ENCODE assay signal across 24 cellular contexts in the genomic region with DNA sequence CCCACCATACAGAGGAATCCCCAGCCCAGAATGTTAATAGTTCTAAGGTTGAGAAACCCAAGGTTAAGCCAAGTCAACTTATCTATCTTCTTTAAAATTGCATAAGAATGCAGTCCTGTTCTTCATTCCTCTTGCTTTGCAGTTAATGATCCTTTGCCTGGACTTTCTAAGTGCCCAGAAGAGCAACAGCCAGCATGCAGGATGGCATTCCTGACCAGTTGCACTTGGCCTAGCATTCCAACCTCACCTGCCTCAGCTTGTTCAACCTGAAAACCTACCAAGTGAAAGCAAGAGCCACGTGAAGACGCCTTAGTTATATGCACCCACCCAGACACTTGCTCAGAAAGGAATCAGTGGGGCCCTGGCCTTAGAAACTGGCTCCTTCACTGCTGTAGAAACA. TPM values are rescaled to one million over a fixed set of nuclear protein-coding genes. Genes with fewer than 3 reads are reported as not detected.
DNase-seq lines count a peak whose midpoint lies in the region; ATAC-seq and TF ChIP-seq lines count a peak whose summit lies in the region.
"Had no signal": no experiment of that assay in that cellular context is flagged by ENCODE, and none has a peak within 500 bp of the region (broad histone marks: within the 10 kb centered on the region; RNA-seq: fewer than 3 reads in every experiment).

No MANE protein-coding gene starts in this region.

- ATAC-seq in lower lobe of right lung, result peak; percentile 50 to 75
- ATAC-seq in naive thymus-derived CD8-positive, alpha-beta T cell, result no peak
- ATAC-seq in stimulated activated naive CD8-positive, alpha-beta T cell treated with anti-CD3 and anti-CD28 coated beads, Interleukin-15, amount 100 ng/mL, for 72 hours, result no peak
- ATAC-seq: body of pancreas; natural killer cell treated with Interleukin-12 subunit alpha and Interleukin-12 subunit beta and Interleukin-15 and Interleukin-18, amount 100 ng/mL, for 72 hours; T-cell had no signal

- no peaks in the 10 kb centered on the region for H3K36me3 ChIP-seq in lower lobe of right lung
- H3K36me3 ChIP-seq: pancreas had no signal

- no peaks in the 10 kb centered on the region for H3K36me3 Mint-ChIP-seq in immature natural killer cell
- H3K36me3 Mint-ChIP-seq in naive thymus-derived CD8-positive, alpha-beta T cell, result no peaks in the 10 kb centered on the region
- H3K36me3 Mint-ChIP-seq: natural killer cell treated with Interleukin-12 subunit alpha and Interleukin-12 subunit beta and Interleukin-15 and Interleukin-18, amount 100 ng/mL, for 72 hours; T-cell had no signal

- H3K4me3 ChIP-seq in epithelial cell of esophagus (ENCODE audit: low read length) (no peak overlapping the region), lower lobe of right lung (no peak overlapping the region), skin epidermis (no peak overlapping the region)
- H3K4me3 ChIP-seq: body of pancreas, coronary artery, pancreas had no signal

- peaks cover 33% of the 10 kb centered on the region for H3K4me1 ChIP-seq in lower lobe of right lung

- no peaks in the 10 kb centered on the region for H3K9me3 Mint-ChIP-seq in immature natural killer cell
- H3K9me3 Mint-ChIP-seq in naive thymus-derived CD8-positive, alpha-beta T cell, result no peaks in the 10 kb centered on the region
- no peaks in the 10 kb centered on the region for H3K9me3 Mint-ChIP-seq in stimulated activated naive CD8-positive, alpha-beta T cell treated with anti-CD3 and anti-CD28 coated beads, Interleukin-15, amount 100 ng/mL, for 72 hours
- H3K9me3 Mint-ChIP-seq: endodermal cell; natural killer cell treated with Interleukin-12 subunit alpha and Interleukin-12 subunit beta and Interleukin-15 and Interleukin-18, amount 100 ng/mL, for 72 hours; T-cell had no signal

- H3K27me3 ChIP-seq in lower lobe of right lung (ENCODE audit: low read depth), result no peaks in the 10 kb centered on the region
- H3K27me3 ChIP-seq: body of pancreas, pancreas had no signal

- no peak overlapping the region for H3K27ac Mint-ChIP-seq in immature natural killer cell
- no peak overlapping the region for H3K27ac Mint-ChIP-seq in naive thymus-derived CD8-positive, alpha-beta T cell
- H3K27ac Mint-ChIP-seq in stimulated activated naive CD8-positive, alpha-beta T cell treated with anti-CD3 and anti-CD28 coated beads, Interleukin-15, amount 100 ng/mL, for 72 hours, result no peak overlapping the region
- H3K27ac Mint-ChIP-seq: endodermal cell; natural killer cell treated with Interleukin-12 subunit alpha and Interleukin-12 subunit beta and Interleukin-15 and Interleukin-18, amount 100 ng/mL, for 72 hours; T-cell had no signal

- DNase-seq in ELF-1 (ENCODE audit: low read depth, low spot score), result peak; percentile 30
- DNase-seq in epithelial cell of esophagus (ENCODE audit: low read depth), result peak; percentile 91
- DNase-seq in lower lobe of right lung, result no peak
- DNase-seq in immature natural killer cell, result no peak
- no peak for DNase-seq in superior temporal gyrus (ENCODE audit: extremely low spot score)
- DNase-seq in naive thymus-derived CD8-positive, alpha-beta T cell, result no peak
- no peak for DNase-seq in stimulated activated naive CD8-positive, alpha-beta T cell treated with anti-CD3 and anti-CD28 coated beads, Interleukin-15, amount 100 ng/mL, for 72 hours
- DNase-seq: activated CD4-positive, alpha-beta T cell treated with anti-CD3 and anti-CD28 coated beads for 48 hours; endodermal cell; hypothalamus; kidney; mesenchymal stem cell; NCI-H1436; NCI-H69; small intestine; stimulated activated CD4-positive, alpha-beta T cell treated with anti-CD3 and anti-CD28 coated beads, Interleukin-2, amount 100 ng/mL, for 48 hours; stimulated activated naive CD4-positive, alpha-beta T cell treated with Interleukin-2 at 50 U/mL for 16 hours; T-cell had no signal

- H3K4me1 Mint-ChIP-seq in immature natural killer cell, result no peaks in the 10 kb centered on the region
- H3K4me1 Mint-ChIP-seq in naive thymus-derived CD8-positive, alpha-beta T cell, result no peaks in the 10 kb centered on the region
- H3K4me1 Mint-ChIP-seq in stimulated activated naive CD8-positive, alpha-beta T cell treated with anti-CD3 and anti-CD28 coated beads, Interleukin-15, amount 100 ng/mL, for 72 hours, result no peaks in the 10 kb centered on the region
- H3K4me1 Mint-ChIP-seq: endodermal cell, T-cell had no signal

- POLR2A ChIA-PET in naive thymus-derived CD8-positive, alpha-beta T cell (lab: Charles Lee), result no interaction called here

- no peaks in the 10 kb centered on the region for H3K9me3 ChIP-seq in lower lobe of right lung
- H3K9me3 ChIP-seq: body of pancreas, pancreas had no signal

- TF ChIP-seq CTCF in epithelial cell of esophagus (IDR thresholded peaks at IDR 0.05; ENCODE audit: insufficient read depth, low read depth, low read length, missing control alignments) (no peak), lower lobe of right lung (IDR thresholded peaks at IDR 0.05) (no peak)

- no peak overlapping the region for H3K4me3 Mint-ChIP-seq in immature natural killer cell
- H3K4me3 Mint-ChIP-seq in naive thymus-derived CD8-positive, alpha-beta T cell, result no peak overlapping the region
- H3K4me3 Mint-ChIP-seq in stimulated activated naive CD8-positive, alpha-beta T cell treated with anti-CD3 and anti-CD28 coated beads, Interleukin-15, amount 100 ng/mL, for 72 hours, result no peak overlapping the region
- H3K4me3 Mint-ChIP-seq: endodermal cell; natural killer cell treated with Interleukin-12 subunit alpha and Interleukin-12 subunit beta and Interleukin-15 and Interleukin-18, amount 100 ng/mL, for 72 hours; T-cell had no signal

- peak overlapping the region; percentile 32 for H3K27ac ChIP-seq in lower lobe of right lung
- H3K27ac ChIP-seq in skin epidermis, result peak overlapping the region in 13 of 21 experiments; percentile 17 to 80 (median 61)
- H3K27ac ChIP-seq: body of pancreas, HL-60, pancreas had no signal

- H3K27me3 Mint-ChIP-seq in immature natural killer cell (ENCODE audit: low read depth in 3 of 3), result peaks cover 0 to 8% (median 6%) of the 10 kb centered on the region in 3 donors
- peaks cover 1 to 9% (median 4%) of the 10 kb centered on the region in 5 donors for H3K27me3 Mint-ChIP-seq in naive thymus-derived CD8-positive, alpha-beta T cell
- peaks cover 15% of the 10 kb centered on the region for H3K27me3 Mint-ChIP-seq in stimulated activated naive CD8-positive, alpha-beta T cell treated with anti-CD3 and anti-CD28 coated beads, Interleukin-15, amount 100 ng/mL, for 72 hours

- intact Hi-C loops in lower lobe of right lung (cut with DNase I), result no loop called here

RNA-seq across cellular contexts. Expression of a gene that starts 24.9 kb away (rescaled TPM):
- 62.7 TPM for total RNA-seq in lower lobe of right lung
- not detected for polyA plus RNA-seq in immature natural killer cell
- total RNA-seq in naive thymus-derived CD8-positive, alpha-beta T cell, result not detected
- polyA plus RNA-seq in naive thymus-derived CD8-positive, alpha-beta T cell, result not detected
- total RNA-seq: natural killer cell treated with Interleukin-12 subunit alpha and Interleukin-12 subunit beta and Interleukin-15 and Interleukin-18, amount 100 ng/mL, for 72 hours had no signal

Comparison
In these comparisons a context has a peak if more than half of its experiments do, and no peak if none do; other contexts are left out.
1. DNase-seq: peak in ELF-1 (single experiment) and epithelial cell of esophagus (single experiment); none in lower lobe of right lung (single experiment), immature natural killer cell (0 of 3), superior temporal gyrus (single experiment), naive thymus-derived CD8-positive, alpha-beta T cell (0 of 10) and stimulated activated naive CD8-positive, alpha-beta T cell treated with anti-CD3 and anti-CD28 coated beads, Interleukin-15, amount 100 ng/mL, for 72 hours (0 of 2).
2. ATAC-seq: peak in lower lobe of right lung (2 of 2); none in naive thymus-derived CD8-positive, alpha-beta T cell (0 of 2) and stimulated activated naive CD8-positive, alpha-beta T cell treated with anti-CD3 and anti-CD28 coated beads, Interleukin-15, amount 100 ng/mL, for 72 hours (single experiment).
3. RNA of a gene that starts 24.9 kb away (total RNA-seq): 62.7 TPM in lower lobe of right lung (single experiment); not detected in naive thymus-derived CD8-positive, alpha-beta T cell; every median in the first group is over 10 times any median in the second.